Comparison of ENCODE assay signal across 10 cellular contexts in the genomic region with DNA sequence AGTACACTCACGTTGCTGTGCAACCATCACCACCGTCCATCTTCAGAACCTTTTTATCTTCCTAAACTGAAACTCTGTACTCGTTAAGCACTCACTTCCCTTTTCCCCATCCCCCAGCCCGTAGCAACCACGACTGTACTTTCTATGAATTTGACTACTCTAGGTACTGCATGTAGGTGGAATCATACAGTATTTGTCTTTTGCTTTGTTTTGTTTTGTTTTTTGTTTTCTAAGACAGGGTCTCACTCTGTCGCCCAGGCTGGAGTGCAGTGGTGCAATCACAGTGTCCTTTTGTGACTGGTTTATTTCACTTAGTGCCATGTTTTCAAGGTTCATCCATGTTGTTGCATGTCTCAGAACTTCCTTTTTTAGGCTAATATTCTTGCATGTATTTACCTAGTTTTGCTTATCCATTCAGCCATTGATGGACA. TPM values are rescaled to one million over a fixed set of nuclear protein-coding genes. Genes with fewer than 3 reads are reported as not detected.
A peak's percentile ranks its signal among the peaks of the same experiment; 100 is the strongest.
DNase-seq lines count a peak whose midpoint lies in the region; ATAC-seq and TF ChIP-seq lines count a peak whose summit lies in the region.
"Had no signal": no experiment of that assay in that cellular context is flagged by ENCODE, and none has a peak within 500 bp of the region (broad histone marks: within the 10 kb centered on the region; RNA-seq: fewer than 3 reads in every experiment).

No MANE protein-coding gene starts in this region.

- H3K27ac ChIP-seq in MM.1S (ENCODE audit: low read length): peak overlapping the region; percentile 76; the same call in 1 of the 2 replicates
- H3K27ac ChIP-seq in neuronal stem cell (replicated peaks; ENCODE audit: low read length): no peak overlapping the region

- H2AK5ac ChIP-seq in neuronal stem cell (ENCODE audit: low read depth, low read length): no peak overlapping the region

- H3K4me2 ChIP-seq in MM.1S (ENCODE audit: low read depth, low read length) (peak overlapping the region; percentile 89), neuronal stem cell (ENCODE audit: insufficient read depth, low read length, poor library complexity, severe bottlenecking) (no peak overlapping the region)

- H3K79me2 ChIP-seq in MM.1S (ENCODE audit: low read length): no peaks in the 10 kb centered on the region

- H2BK12ac ChIP-seq in neuronal stem cell (ENCODE audit: low read length): no peak overlapping the region

- H3K4me1 ChIP-seq in MM.1S (ENCODE audit: low read length): peaks cover 15% of the 10 kb centered on the region
- H3K4me1 ChIP-seq in neuronal stem cell (ENCODE audit: control insufficient read depth in 2 of 2, insufficient read depth in 1 of 2, low read depth in 1 of 2, low read length in 2 of 2): no peaks in the 10 kb centered on the region

- no peak overlapping the region for H3K23ac ChIP-seq in neuronal stem cell (ENCODE audit: low read depth, low read length, poor library complexity)

- H3K36me3 ChIP-seq in MM.1S (replicated peaks; ENCODE audit: insufficient read depth, low read length): no peaks in the 10 kb centered on the region
- H3K36me3 ChIP-seq in neuronal stem cell (replicated peaks in 1 of 2; ENCODE audit: control insufficient read depth in 2 of 2, insufficient read depth in 2 of 2, low read length in 2 of 2): no peaks in the 10 kb centered on the region

- no peaks in the 10 kb centered on the region for H3K9me3 ChIP-seq in MM.1S (replicated peaks; ENCODE audit: insufficient read depth, low read length)
- no peaks in the 10 kb centered on the region for H3K9me3 ChIP-seq in neuronal stem cell (replicated peaks in 1 of 2; ENCODE audit: control insufficient read depth in 2 of 2, insufficient read depth in 1 of 2, low read depth in 1 of 2, low read length in 2 of 2)

- no peak overlapping the region for H2BK15ac ChIP-seq in neuronal stem cell (ENCODE audit: low read length)

- TF ChIP-seq POLR2A in erythroblast (IDR thresholded peaks at IDR 0.05; ENCODE audit: low read length): no peak

- no peak overlapping the region for H3K4ac ChIP-seq in neuronal stem cell (ENCODE audit: low read length)

- TF ChIP-seq CTCF in MM.1S (IDR thresholded peaks at IDR 0.05; ENCODE audit: low read length): no peak

- no peaks in the 10 kb centered on the region for H3K9me2 ChIP-seq in MM.1S (replicated peaks; ENCODE audit: insufficient read depth, low read length)

- no peak overlapping the region for H4K91ac ChIP-seq in neuronal stem cell (ENCODE audit: low read depth, low read length, poor library complexity)

- no peak overlapping the region for H3K14ac ChIP-seq in neuronal stem cell (ENCODE audit: low read length)

- peaks cover 3% of the 10 kb centered on the region for H3K79me1 ChIP-seq in neuronal stem cell (ENCODE audit: low read depth, low read length)

- H4K8ac ChIP-seq in neuronal stem cell (ENCODE audit: low read depth, low read length): no peak overlapping the region

- peaks cover 9% of the 10 kb centered on the region for H3F3A ChIP-seq in MM.1S (ENCODE audit: insufficient read depth, low read length)

- peak; percentile 32 to 51 for ATAC-seq in activated CD4-positive, CD25-positive, alpha-beta regulatory T cell treated with anti-CD3 and anti-CD28 coated beads, Interleukin-2, amount 50 U/mL, for 24 hours
- peak; percentile 98 for ATAC-seq in HG02623 (IDR thresholded peaks at IDR 0.05; ENCODE audit: unreplicated experiment)

- H3K4me3 ChIP-seq in MM.1S (ENCODE audit: low read length) (peak overlapping the region; percentile 43), neuronal stem cell (ENCODE audit: low read length in 2 of 2) (no peak overlapping the region)

- no peak overlapping the region for H2BK120ac ChIP-seq in neuronal stem cell (ENCODE audit: low read depth, low read length)

- H2AFZ ChIP-seq in MM.1S (ENCODE audit: low read length): peak overlapping the region; percentile 75
- no peak overlapping the region for H2AFZ ChIP-seq in neuronal stem cell (ENCODE audit: low read length)

- H3K27me3 ChIP-seq in MM.1S (replicated peaks; ENCODE audit: insufficient read depth, low read length): no peaks in the 10 kb centered on the region
- no peaks in the 10 kb centered on the region for H3K27me3 ChIP-seq in neuronal stem cell (ENCODE audit: control insufficient read depth in 3 of 3, insufficient read depth in 3 of 3, low read depth in 1 of 3, low read length in 3 of 3)

- DNase-seq in activated CD4-positive, CD25-positive, alpha-beta regulatory T cell (lab: John Stamatoyannopoulos, UW): no peak
- peak; percentile 87 for DNase-seq in MM.1S
- DNase-seq in erythroblast (lab: John Stamatoyannopoulos, UW): peak; percentile 43 to 61
- no peak for DNase-seq in neuronal stem cell (ENCODE audit: low spot score)
- no peak for DNase-seq in NCI-H1105 treated with DMSO at 0.1 percent for 48 hours (lab: John Stamatoyannopoulos, UW)
- DNase-seq in nucleus accumbens (lab: John Stamatoyannopoulos, UW): no peak
- DNase-seq: ACHN; stimulated activated CD4-positive, alpha-beta T cell treated with anti-CD3 and anti-CD28 coated beads, Interleukin-4, amount 100 ng/mL, for 4 hours had no signal

- H4K20me1 ChIP-seq in MM.1S (ENCODE audit: insufficient read depth, low read length): no peaks in the 10 kb centered on the region

- no CpG with 5 or more reads among the region's 6 CpGs for WGBS in neuronal stem cell (ENCODE audit: extremely low coverage in 2 of 2, insufficient read length in 2 of 2, insufficient replicate concordance in 1 of 2), 2 donors

- H2BK5ac ChIP-seq in neuronal stem cell (ENCODE audit: low read length): no peak overlapping the region

- H3K9ac ChIP-seq in MM.1S (ENCODE audit: low read length) (peak overlapping the region; percentile 46; the same call in 1 of the 2 replicates), neuronal stem cell (ENCODE audit: low read depth, low read length, poor library complexity) (no peak overlapping the region)

- no peak overlapping the region for H3K18ac ChIP-seq in neuronal stem cell (ENCODE audit: low read length)

RNA-seq across cellular contexts. Expression of gene TYMS, which starts 7.0 kb away (rescaled TPM):
- 117 TPM for polyA plus RNA-seq in neuronal stem cell (2013, experiment 1 of 2)
- polyA plus RNA-seq in neuronal stem cell (2013, experiment 2 of 2): 116 TPM

RNA-seq across cellular contexts. Expression of gene CLUL1, which starts 53.7 kb away (rescaled TPM):
- polyA plus RNA-seq in neuronal stem cell (2013, experiment 1 of 2): 0.14 TPM
- 0.17 TPM for polyA plus RNA-seq in neuronal stem cell (2013, experiment 2 of 2)

Comparison
In these comparisons a context has a peak if more than half of its experiments do, and no peak if none do; other contexts are left out.
1. DNase-seq: peak in MM.1S (single experiment) and erythroblast (2 of 2); none in activated CD4-positive, CD25-positive, alpha-beta regulatory T cell (0 of 4), neuronal stem cell (single experiment), NCI-H1105 treated with DMSO at 0.1 percent for 48 hours (single experiment) and nucleus accumbens (0 of 56).